ENCODE assay signal across 1 cellular context in the genomic region with DNA sequence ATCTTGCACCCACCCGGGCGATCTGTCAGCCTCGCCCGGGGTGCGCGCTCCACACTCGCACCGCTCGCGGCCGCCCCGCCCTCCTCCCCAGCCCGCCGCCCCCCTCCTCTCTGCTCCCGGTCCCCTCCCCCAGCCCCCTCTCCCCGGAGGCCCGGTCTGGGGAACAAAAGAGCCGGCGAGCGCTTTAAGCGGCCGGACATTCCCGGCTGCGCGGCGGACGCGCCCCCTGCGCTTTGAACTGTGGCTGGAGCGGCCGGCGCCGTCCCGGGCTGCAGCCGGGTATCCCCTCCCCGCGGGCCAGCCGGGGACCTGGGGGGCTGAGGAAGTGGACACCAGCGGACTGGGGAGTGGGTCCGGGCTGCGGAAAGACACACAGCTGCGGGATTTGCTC.
TF ChIP-seq lines count a peak whose summit lies in the region.

TSS of gene IGDCC3 (minus strand) at position 27 of the 391 bp plus-strand sequence. CDS start 214 bp downstream, outside the sequence.

TF ChIP-seq in H1, 55 proteins besides CTCF, POLR2A, EP300 and RAD21:
- TF ChIP-seq GABPA (IDR thresholded peaks at IDR 0.05; ENCODE audit: borderline replicate concordance, insufficient read depth, low read length) = no peak
- no peak for TF ChIP-seq HDAC2 (IDR thresholded peaks at IDR 0.05; ENCODE audit: borderline replicate concordance in 1 of 2, low read depth in 2 of 2, low read length in 2 of 2)
- no peak for TF ChIP-seq TAF7 (optimal IDR thresholded peaks at IDR 0.05; ENCODE audit: borderline replicate concordance, low read depth, low read length)
- TF ChIP-seq CEBPB (IDR thresholded peaks at IDR 0.05; ENCODE audit: low read depth, low read length) = no peak
- no peak for TF ChIP-seq SP4 (IDR thresholded peaks at IDR 0.05; ENCODE audit: low read length)
- TF ChIP-seq NANOG (IDR thresholded peaks at IDR 0.05; ENCODE audit: insufficient read depth, low read depth, low read length, poor library complexity, severe bottlenecking) = peak; percentile 86
- no peak for TF ChIP-seq SIX5 (IDR thresholded peaks at IDR 0.05; ENCODE audit: low read depth, low read length)
- no peak for TF ChIP-seq RBBP5 (IDR thresholded peaks at IDR 0.05; ENCODE audit: borderline replicate concordance, low read depth, low read length)
- no peak for TF ChIP-seq RNF2 (IDR thresholded peaks at IDR 0.05; ENCODE audit: borderline replicate concordance, low read depth, low read length, missing control alignments, poor library complexity, severe bottlenecking)
- TF ChIP-seq PHF8 (conservative IDR thresholded peaks at IDR 0.05; ENCODE audit: low read depth, low read length) = peak; percentile 8; the same call in 1 of the 2 replicates
- 0 out of 2 replicates have a peak, but pooled peaks have one; percentile 8 for TF ChIP-seq SUZ12 (IDR thresholded peaks at IDR 0.05; ENCODE audit: low read length)
- no peak for TF ChIP-seq ZNF274 (IDR thresholded peaks at IDR 0.05; ENCODE audit: borderline replicate concordance, extremely low read depth, low read length)
- TF ChIP-seq TCF12 (IDR thresholded peaks at IDR 0.05; ENCODE audit: low read depth, low read length) = no peak
- no peak for TF ChIP-seq TBP (IDR thresholded peaks at IDR 0.05; ENCODE audit: low read depth, low read length)
- no peak for TF ChIP-seq CHD2 (IDR thresholded peaks at IDR 0.05; ENCODE audit: low read length)
- TF ChIP-seq, protein P1, sequence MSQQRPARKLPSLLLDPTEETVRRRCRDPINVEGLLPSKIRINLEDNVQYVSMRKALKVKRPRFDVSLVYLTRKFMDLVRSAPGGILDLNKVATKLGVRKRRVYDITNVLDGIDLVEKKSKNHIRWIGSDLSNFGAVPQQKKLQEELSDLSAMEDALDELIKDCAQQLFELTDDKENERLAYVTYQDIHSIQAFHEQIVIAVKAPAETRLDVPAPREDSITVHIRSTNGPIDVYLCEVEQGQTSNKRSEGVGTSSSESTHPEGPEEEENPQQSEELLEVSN (IDR thresholded peaks at IDR 0.05) = no peak
- TF ChIP-seq, protein P2, sequence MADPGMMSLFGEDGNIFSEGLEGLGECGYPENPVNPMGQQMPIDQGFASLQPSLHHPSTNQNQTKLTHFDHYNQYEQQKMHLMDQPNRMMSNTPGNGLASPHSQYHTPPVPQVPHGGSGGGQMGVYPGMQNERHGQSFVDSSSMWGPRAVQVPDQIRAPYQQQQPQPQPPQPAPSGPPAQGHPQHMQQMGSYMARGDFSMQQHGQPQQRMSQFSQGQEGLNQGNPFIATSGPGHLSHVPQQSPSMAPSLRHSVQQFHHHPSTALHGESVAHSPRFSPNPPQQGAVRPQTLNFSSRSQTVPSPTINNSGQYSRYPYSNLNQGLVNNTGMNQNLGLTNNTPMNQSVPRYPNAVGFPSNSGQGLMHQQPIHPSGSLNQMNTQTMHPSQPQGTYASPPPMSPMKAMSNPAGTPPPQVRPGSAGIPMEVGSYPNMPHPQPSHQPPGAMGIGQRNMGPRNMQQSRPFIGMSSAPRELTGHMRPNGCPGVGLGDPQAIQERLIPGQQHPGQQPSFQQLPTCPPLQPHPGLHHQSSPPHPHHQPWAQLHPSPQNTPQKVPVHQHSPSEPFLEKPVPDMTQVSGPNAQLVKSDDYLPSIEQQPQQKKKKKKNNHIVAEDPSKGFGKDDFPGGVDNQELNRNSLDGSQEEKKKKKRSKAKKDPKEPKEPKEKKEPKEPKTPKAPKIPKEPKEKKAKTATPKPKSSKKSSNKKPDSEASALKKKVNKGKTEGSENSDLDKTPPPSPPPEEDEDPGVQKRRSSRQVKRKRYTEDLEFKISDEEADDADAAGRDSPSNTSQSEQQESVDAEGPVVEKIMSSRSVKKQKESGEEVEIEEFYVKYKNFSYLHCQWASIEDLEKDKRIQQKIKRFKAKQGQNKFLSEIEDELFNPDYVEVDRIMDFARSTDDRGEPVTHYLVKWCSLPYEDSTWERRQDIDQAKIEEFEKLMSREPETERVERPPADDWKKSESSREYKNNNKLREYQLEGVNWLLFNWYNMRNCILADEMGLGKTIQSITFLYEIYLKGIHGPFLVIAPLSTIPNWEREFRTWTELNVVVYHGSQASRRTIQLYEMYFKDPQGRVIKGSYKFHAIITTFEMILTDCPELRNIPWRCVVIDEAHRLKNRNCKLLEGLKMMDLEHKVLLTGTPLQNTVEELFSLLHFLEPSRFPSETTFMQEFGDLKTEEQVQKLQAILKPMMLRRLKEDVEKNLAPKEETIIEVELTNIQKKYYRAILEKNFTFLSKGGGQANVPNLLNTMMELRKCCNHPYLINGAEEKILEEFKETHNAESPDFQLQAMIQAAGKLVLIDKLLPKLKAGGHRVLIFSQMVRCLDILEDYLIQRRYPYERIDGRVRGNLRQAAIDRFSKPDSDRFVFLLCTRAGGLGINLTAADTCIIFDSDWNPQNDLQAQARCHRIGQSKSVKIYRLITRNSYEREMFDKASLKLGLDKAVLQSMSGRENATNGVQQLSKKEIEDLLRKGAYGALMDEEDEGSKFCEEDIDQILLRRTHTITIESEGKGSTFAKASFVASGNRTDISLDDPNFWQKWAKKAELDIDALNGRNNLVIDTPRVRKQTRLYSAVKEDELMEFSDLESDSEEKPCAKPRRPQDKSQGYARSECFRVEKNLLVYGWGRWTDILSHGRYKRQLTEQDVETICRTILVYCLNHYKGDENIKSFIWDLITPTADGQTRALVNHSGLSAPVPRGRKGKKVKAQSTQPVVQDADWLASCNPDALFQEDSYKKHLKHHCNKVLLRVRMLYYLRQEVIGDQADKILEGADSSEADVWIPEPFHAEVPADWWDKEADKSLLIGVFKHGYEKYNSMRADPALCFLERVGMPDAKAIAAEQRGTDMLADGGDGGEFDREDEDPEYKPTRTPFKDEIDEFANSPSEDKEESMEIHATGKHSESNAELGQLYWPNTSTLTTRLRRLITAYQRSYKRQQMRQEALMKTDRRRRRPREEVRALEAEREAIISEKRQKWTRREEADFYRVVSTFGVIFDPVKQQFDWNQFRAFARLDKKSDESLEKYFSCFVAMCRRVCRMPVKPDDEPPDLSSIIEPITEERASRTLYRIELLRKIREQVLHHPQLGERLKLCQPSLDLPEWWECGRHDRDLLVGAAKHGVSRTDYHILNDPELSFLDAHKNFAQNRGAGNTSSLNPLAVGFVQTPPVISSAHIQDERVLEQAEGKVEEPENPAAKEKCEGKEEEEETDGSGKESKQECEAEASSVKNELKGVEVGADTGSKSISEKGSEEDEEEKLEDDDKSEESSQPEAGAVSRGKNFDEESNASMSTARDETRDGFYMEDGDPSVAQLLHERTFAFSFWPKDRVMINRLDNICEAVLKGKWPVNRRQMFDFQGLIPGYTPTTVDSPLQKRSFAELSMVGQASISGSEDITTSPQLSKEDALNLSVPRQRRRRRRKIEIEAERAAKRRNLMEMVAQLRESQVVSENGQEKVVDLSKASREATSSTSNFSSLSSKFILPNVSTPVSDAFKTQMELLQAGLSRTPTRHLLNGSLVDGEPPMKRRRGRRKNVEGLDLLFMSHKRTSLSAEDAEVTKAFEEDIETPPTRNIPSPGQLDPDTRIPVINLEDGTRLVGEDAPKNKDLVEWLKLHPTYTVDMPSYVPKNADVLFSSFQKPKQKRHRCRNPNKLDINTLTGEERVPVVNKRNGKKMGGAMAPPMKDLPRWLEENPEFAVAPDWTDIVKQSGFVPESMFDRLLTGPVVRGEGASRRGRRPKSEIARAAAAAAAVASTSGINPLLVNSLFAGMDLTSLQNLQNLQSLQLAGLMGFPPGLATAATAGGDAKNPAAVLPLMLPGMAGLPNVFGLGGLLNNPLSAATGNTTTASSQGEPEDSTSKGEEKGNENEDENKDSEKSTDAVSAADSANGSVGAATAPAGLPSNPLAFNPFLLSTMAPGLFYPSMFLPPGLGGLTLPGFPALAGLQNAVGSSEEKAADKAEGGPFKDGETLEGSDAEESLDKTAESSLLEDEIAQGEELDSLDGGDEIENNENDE (IDR thresholded peaks at IDR 0.05; ENCODE audit: insufficient replicate concordance, low read length) = no peak
- no peak for TF ChIP-seq CREB1 (IDR thresholded peaks at IDR 0.05)
- TF ChIP-seq FOSL1 (IDR thresholded peaks at IDR 0.05; ENCODE audit: insufficient read depth, low read depth, low read length) = no peak
- TF ChIP-seq RXRA (IDR thresholded peaks at IDR 0.05; ENCODE audit: insufficient read depth, low read depth, low read length) = no peak
- no peak for TF ChIP-seq TAF1 (IDR thresholded peaks at IDR 0.05; ENCODE audit: low read depth, low read length)
- TF ChIP-seq SIRT6 (IDR thresholded peaks at IDR 0.05; ENCODE audit: low read length) = no peak
- no peak for TF ChIP-seq CHD1 (IDR thresholded peaks at IDR 0.05; ENCODE audit: low read depth, low read length)
